8 cellular contexts compared by ENCODE assay signal in genomic region chr3:107574650-107575049, GRCh38. TPM values are rescaled to one million over a fixed set of nuclear protein-coding genes. Genes with fewer than 3 reads are reported as not detected.
DNase-seq lines count a peak whose midpoint lies in the region; ATAC-seq, FAIRE-seq and TF ChIP-seq lines count a peak whose summit lies in the region.

No MANE protein-coding gene starts in this region.

- no peak overlapping the region for H3K27ac ChIP-seq in CD8-positive, alpha-beta memory T cell (ENCODE audit: low read depth, low read length)

- no peak overlapping the region for H3K4me3 ChIP-seq in fibroblast of pulmonary artery (replicated peaks; ENCODE audit: low read depth, low read length)
- H3K4me3 ChIP-seq in CD8-positive, alpha-beta memory T cell (ENCODE audit: low read length): no peak overlapping the region

- H3K36me3 ChIP-seq in CD8-positive, alpha-beta memory T cell (ENCODE audit: insufficient read depth, low read length): no peaks in the 10 kb centered on the region

- intact Hi-C loops in activated naive CD4-positive, alpha-beta T cell treated with anti-CD3 and anti-CD28 coated beads for 36 hours (cut with micrococcal nuclease): loop anchor here (2.0 to 5.0 kb wide), 4 partner anchors 86 to 352 kb away; no protein-coding TSS in a partner anchor

- peak; percentile 67 for TF ChIP-seq CTCF in fibroblast of pulmonary artery (IDR thresholded peaks at IDR 0.05; ENCODE audit: low read length, missing control alignments)
- TF ChIP-seq CTCF in progenitor cell of endocrine pancreas (IDR thresholded peaks at IDR 0.05; ENCODE audit: unreplicated experiment): peak; percentile 65

- no peaks in the 10 kb centered on the region for H3K36me3 Mint-ChIP-seq in activated naive CD4-positive, alpha-beta T cell treated with anti-CD3 and anti-CD28 coated beads for 36 hours (ENCODE audit: low read depth)
- no peaks in the 10 kb centered on the region for H3K36me3 Mint-ChIP-seq in progenitor cell of endocrine pancreas (ENCODE audit: insufficient read depth)
- peaks cover 0 to 15% (median 4%) of the 10 kb centered on the region in 3 donors for H3K36me3 Mint-ChIP-seq in CD8-positive, alpha-beta memory T cell

- DNase-seq in activated naive CD4-positive, alpha-beta T cell treated with anti-CD3 and anti-CD28 coated beads for 36 hours: peak; percentile 22
- DNase-seq in activated naive CD4-positive, alpha-beta T cell treated with Interleukin-2 at 50 U/mL for 16 hours: no peak
- DNase-seq in RCC 7860 (ENCODE audit: low spot score): peak; percentile 33
- DNase-seq in fibroblast of pulmonary artery (ENCODE audit: low read depth): peak; percentile 72
- DNase-seq in progenitor cell of endocrine pancreas (ENCODE audit: low spot score, unreplicated experiment): no peak
- DNase-seq in CD8-positive, alpha-beta memory T cell: no peak
- no peak for DNase-seq in OCI-M2 (lab: John Stamatoyannopoulos, UW; ENCODE audit: unreplicated experiment)

- no peaks in the 10 kb centered on the region for H3K9me3 ChIP-seq in CD8-positive, alpha-beta memory T cell (ENCODE audit: low read length)

- CTCF ChIA-PET in activated naive CD4-positive, alpha-beta T cell treated with anti-CD3 and anti-CD28 coated beads for 36 hours (lab: Charles Lee): interaction anchor here (0.7 to 2.5 kb wide), 8 partner anchors 9 to 173 kb away, joined by 3 to 10 read pairs (median 5); no protein-coding TSS in a partner anchor
- CTCF ChIA-PET in CD8-positive, alpha-beta memory T cell (lab: Charles Lee): interaction anchor here (1.2 to 1.5 kb wide), 2 partner anchors 24 to 177 kb away, joined by 3 read pairs; no protein-coding TSS in a partner anchor

- H3K4me1 Mint-ChIP-seq in activated naive CD4-positive, alpha-beta T cell treated with anti-CD3 and anti-CD28 coated beads for 36 hours (ENCODE audit: low read depth): peaks cover 27% of the 10 kb centered on the region
- H3K4me1 Mint-ChIP-seq in progenitor cell of endocrine pancreas (ENCODE audit: low read depth): peaks cover 11% of the 10 kb centered on the region
- peaks cover 45 to 50% (median 46%) of the 10 kb centered on the region in 3 donors for H3K4me1 Mint-ChIP-seq in CD8-positive, alpha-beta memory T cell

- POLR2A ChIA-PET in CD8-positive, alpha-beta memory T cell (lab: Charles Lee): no interaction called here

- H3K4me1 ChIP-seq in CD8-positive, alpha-beta memory T cell (ENCODE audit: insufficient read depth, low read length): peaks cover 4% of the 10 kb centered on the region

- no peaks in the 10 kb centered on the region for H3K27me3 Mint-ChIP-seq in activated naive CD4-positive, alpha-beta T cell treated with anti-CD3 and anti-CD28 coated beads for 36 hours (ENCODE audit: low read depth)
- no peaks in the 10 kb centered on the region for H3K27me3 Mint-ChIP-seq in progenitor cell of endocrine pancreas
- H3K27me3 Mint-ChIP-seq in CD8-positive, alpha-beta memory T cell: peaks cover 0 to 2% of the 10 kb centered on the region in 2 donors

- no peaks in the 10 kb centered on the region for H3K9me3 Mint-ChIP-seq in activated naive CD4-positive, alpha-beta T cell treated with anti-CD3 and anti-CD28 coated beads for 36 hours
- no peaks in the 10 kb centered on the region for H3K9me3 Mint-ChIP-seq in progenitor cell of endocrine pancreas (ENCODE audit: low read depth)
- no peaks in the 10 kb centered on the region for H3K9me3 Mint-ChIP-seq in CD8-positive, alpha-beta memory T cell

- no peak overlapping the region for H3K27ac Mint-ChIP-seq in activated naive CD4-positive, alpha-beta T cell treated with anti-CD3 and anti-CD28 coated beads for 36 hours
- no peak overlapping the region for H3K27ac Mint-ChIP-seq in progenitor cell of endocrine pancreas
- no peak overlapping the region for H3K27ac Mint-ChIP-seq in CD8-positive, alpha-beta memory T cell

- FAIRE-seq in RCC 7860 (lab: Jason Lieb, UNC): peak; percentile 74

- ATAC-seq in HG03066 (IDR thresholded peaks at IDR 0.05; ENCODE audit: low read depth, unreplicated experiment): peak; percentile 63

- H3K4me3 Mint-ChIP-seq in activated naive CD4-positive, alpha-beta T cell treated with anti-CD3 and anti-CD28 coated beads for 36 hours: no peak overlapping the region
- no peak overlapping the region for H3K4me3 Mint-ChIP-seq in progenitor cell of endocrine pancreas (ENCODE audit: low read depth)
- no peak overlapping the region for H3K4me3 Mint-ChIP-seq in CD8-positive, alpha-beta memory T cell

- no peaks in the 10 kb centered on the region for H3K27me3 ChIP-seq in CD8-positive, alpha-beta memory T cell (ENCODE audit: insufficient read depth, low read length, poor library complexity, severe bottlenecking)

RNA-seq across cellular contexts. Expression of gene BBX, which starts 51.9 kb away (rescaled TPM):
- total RNA-seq in activated naive CD4-positive, alpha-beta T cell treated with anti-CD3 and anti-CD28 coated beads for 36 hours: 10 to 100 TPM; 43.1 to 48.6 TPM
- 54.1 and 61.2 TPM in 2 replicates for total RNA-seq in progenitor cell of endocrine pancreas
- 10 to 100 TPM; 44.5 to 54.0 TPM for total RNA-seq in CD8-positive, alpha-beta memory T cell
- polyA plus RNA-seq in CD8-positive, alpha-beta memory T cell: 126 TPM

Comparison
In these comparisons a context has a peak if more than half of its experiments do, and no peak if none do; other contexts are left out.
1. DNase-seq: peak in activated naive CD4-positive, alpha-beta T cell treated with anti-CD3 and anti-CD28 coated beads for 36 hours (single experiment), RCC 7860 (single experiment) and fibroblast of pulmonary artery (single experiment); none in activated naive CD4-positive, alpha-beta T cell treated with Interleukin-2 at 50 U/mL for 16 hours (single experiment), progenitor cell of endocrine pancreas (single experiment), CD8-positive, alpha-beta memory T cell (0 of 5) and OCI-M2 (single experiment).